35 cellular contexts compared by ENCODE assay signal in the genomic region with DNA sequence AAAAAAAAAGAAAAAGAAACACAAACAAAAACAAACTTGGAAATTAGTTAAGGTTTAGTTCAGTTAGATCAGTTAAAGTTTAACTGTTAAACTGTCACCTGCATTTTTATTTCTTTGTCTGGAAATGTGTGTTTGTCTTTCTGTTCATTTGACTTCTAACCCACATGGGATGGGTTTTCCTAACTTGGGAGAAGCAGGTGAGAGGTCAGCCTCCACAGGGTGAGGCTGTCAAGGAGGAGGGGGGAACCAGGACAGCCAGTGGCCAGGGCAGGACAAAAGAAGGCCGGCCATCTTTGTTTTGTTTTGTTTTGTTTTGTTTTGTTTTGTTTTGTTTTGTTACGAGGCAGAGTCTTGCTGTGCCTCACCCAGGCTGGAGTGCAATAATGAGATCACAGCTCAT. TPM values are rescaled to one million over a fixed set of nuclear protein-coding genes. Genes with fewer than 3 reads are reported as not detected.
"Had no signal": no experiment of that assay in that cellular context is flagged by ENCODE, and none has a peak within 500 bp of the region (broad histone marks: within the 10 kb centered on the region; RNA-seq: fewer than 3 reads in every experiment).

No MANE protein-coding gene starts in this region.

- H3K4me3 ChIP-seq: coronary artery, dorsolateral prefrontal cortex, gastrocnemius medialis, ovary, prostate gland, sigmoid colon, thoracic aorta, upper lobe of left lung, vagina had no signal

- H3K9me3 ChIP-seq: gastrocnemius medialis, neutrophil, ovary, prostate gland, sigmoid colon, thoracic aorta, upper lobe of left lung, vagina had no signal

- H3K27me3 ChIP-seq: brain microvascular endothelial cell, dorsolateral prefrontal cortex, gastrocnemius medialis, neutrophil, ovary, sigmoid colon, upper lobe of left lung, vagina had no signal

- H3K27me3 Mint-ChIP-seq: stimulated activated naive CD8-positive, alpha-beta T cell treated with anti-CD3 and anti-CD28 coated beads, Interleukin-15, Interleukin-2, amounts not matched to agents 100 ng/mL and 50 ng/mL, for 24 hours had no signal

- DNase-seq: activated CD4-positive, alpha-beta T cell treated with anti-CD3 and anti-CD28 coated beads for 48 hours; activated CD4-positive, alpha-beta T cell treated with anti-CD3 and anti-CD28 coated beads, Interleukin-2, amount 50 U/mL, for 48 hours; activated CD8-positive, alpha-beta memory T cell treated with anti-CD3 and anti-CD28 coated beads for 24 hours; activated effector memory CD4-positive, alpha-beta T cell treated with Interleukin-2 at 50 U/mL for 16 hours; activated naive CD4-positive, alpha-beta T cell treated with anti-CD3 and anti-CD28 coated beads, Interleukin-2, amount 50 U/mL, for 16 hours; amniotic stem cell; brain microvascular endothelial cell; dorsolateral prefrontal cortex; effector memory CD4-positive, alpha-beta T cell; gastrocnemius medialis; glutamatergic neuron; left ventricle myocardium superior; natural killer cell; ovary; sigmoid colon; small intestine; stimulated activated CD4-positive, alpha-beta T cell treated with anti-CD3 and anti-CD28 coated beads, Interleukin-4, amount 100 ng/mL, for 24 hours; T-helper 9 cell; upper lobe of left lung had no signal

- H3K4me1 Mint-ChIP-seq: natural killer cell; stimulated activated effector memory CD8-positive, alpha-beta T cell treated with anti-CD3 and anti-CD28 coated beads, Interleukin-12 subunit alpha, Interleukin-12 subunit beta, amount 100 ng/mL, for 72 hours had no signal

- H3K4me1 ChIP-seq: gastrocnemius medialis, prostate gland, sigmoid colon, upper lobe of left lung, vagina had no signal

- H3K9me3 Mint-ChIP-seq: memory B cell; natural killer cell; stimulated activated effector memory CD8-positive, alpha-beta T cell treated with anti-CD3 and anti-CD28 coated beads, Interleukin-12 subunit alpha, Interleukin-12 subunit beta, amount 100 ng/mL, for 72 hours; stimulated activated naive CD8-positive, alpha-beta T cell treated with anti-CD3 and anti-CD28 coated beads, Interleukin-15, Interleukin-2, amounts not matched to agents 100 ng/mL and 50 ng/mL, for 24 hours; T-helper 1 cell treated with Interleukin-12 subunit alpha and Interleukin-12 subunit beta and Interleukin-4 antibody, amounts not matched to agents 30 μg/mL and 1 μg/mL, for 36 hours had no signal

- H3K27ac Mint-ChIP-seq: memory B cell; natural killer cell; stimulated activated effector memory CD8-positive, alpha-beta T cell treated with anti-CD3 and anti-CD28 coated beads, Interleukin-12 subunit alpha, Interleukin-12 subunit beta, amount 100 ng/mL, for 72 hours; stimulated activated naive CD8-positive, alpha-beta T cell treated with anti-CD3 and anti-CD28 coated beads, Interleukin-15, Interleukin-2, amounts not matched to agents 100 ng/mL and 50 ng/mL, for 24 hours; T-helper 1 cell treated with Interleukin-12 subunit alpha and Interleukin-12 subunit beta and Interleukin-4 antibody, amounts not matched to agents 30 μg/mL and 1 μg/mL, for 36 hours had no signal

- ATAC-seq: activated CD4-positive, CD25-positive, alpha-beta regulatory T cell treated with anti-CD3 and anti-CD28 coated beads, Interleukin-2, amount 50 U/mL, for 24 hours; gastrocnemius medialis; left ventricle myocardium superior; natural killer cell; stimulated activated effector memory CD8-positive, alpha-beta T cell treated with anti-CD3 and anti-CD28 coated beads, Interleukin-12 subunit alpha, Interleukin-12 subunit beta, amount 100 ng/mL, for 72 hours had no signal

- H3K27ac ChIP-seq: brain microvascular endothelial cell, coronary artery, dorsolateral prefrontal cortex, gastrocnemius medialis, neutrophil, ovary, prostate gland, sigmoid colon, thoracic aorta, upper lobe of left lung, vagina, VCaP had no signal

- H3K36me3 Mint-ChIP-seq: memory B cell; natural killer cell; stimulated activated effector memory CD8-positive, alpha-beta T cell treated with anti-CD3 and anti-CD28 coated beads, Interleukin-12 subunit alpha, Interleukin-12 subunit beta, amount 100 ng/mL, for 72 hours had no signal

- H3K4me3 Mint-ChIP-seq: memory B cell; natural killer cell; stimulated activated effector memory CD8-positive, alpha-beta T cell treated with anti-CD3 and anti-CD28 coated beads, Interleukin-12 subunit alpha, Interleukin-12 subunit beta, amount 100 ng/mL, for 72 hours; stimulated activated naive CD8-positive, alpha-beta T cell treated with anti-CD3 and anti-CD28 coated beads, Interleukin-15, Interleukin-2, amounts not matched to agents 100 ng/mL and 50 ng/mL, for 24 hours; T-helper 1 cell treated with Interleukin-12 subunit alpha and Interleukin-12 subunit beta and Interleukin-4 antibody, amounts not matched to agents 30 μg/mL and 1 μg/mL, for 36 hours had no signal

- H3K36me3 ChIP-seq: brain microvascular endothelial cell, gastrocnemius medialis, neutrophil, ovary, prostate gland, sigmoid colon, thoracic aorta, upper lobe of left lung, vagina had no signal

RNA-seq across cellular contexts. Expression of gene GALR3, which starts 28.8 kb away (rescaled TPM):
- total RNA-seq: astrocyte, cardiac septum, cerebellum, epithelial cell of proximal tubule, gastrocnemius medialis, left ventricle myocardium superior, ovary, sigmoid colon, subcutaneous adipose tissue, thoracic aorta, upper lobe of left lung, vagina had no signal
- polyA plus RNA-seq: ovary, sigmoid colon, small intestine had no signal
